ENCODE assay signal across 15 cellular contexts in the genomic region with DNA sequence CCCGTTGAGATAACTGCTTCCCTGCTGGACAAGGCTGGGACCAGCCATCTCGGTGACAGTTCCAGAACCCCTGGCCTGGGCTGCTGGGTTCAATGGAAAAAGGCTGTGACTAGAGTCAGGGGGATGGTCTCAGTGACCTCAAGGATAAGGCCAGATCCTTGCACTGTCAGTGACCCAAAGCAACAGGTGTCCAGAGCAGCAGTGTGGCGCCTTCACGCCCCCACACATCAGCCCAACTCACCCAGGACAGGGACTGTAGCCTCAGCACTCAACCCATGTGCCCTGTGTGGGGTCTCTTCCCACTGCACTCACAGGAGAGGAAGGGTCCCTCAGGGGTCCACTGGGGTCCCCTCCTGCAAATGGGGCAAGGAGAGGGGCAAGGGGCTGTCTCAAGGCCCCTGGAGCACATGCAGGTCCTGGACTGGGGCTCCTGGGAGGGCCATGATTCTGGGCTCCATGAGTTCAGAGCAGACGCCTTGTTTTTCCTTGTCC. TPM values are rescaled to one million over a fixed set of nuclear protein-coding genes. Genes with fewer than 3 reads are reported as not detected.
DNase-seq lines count a peak whose midpoint lies in the region; ATAC-seq and TF ChIP-seq lines count a peak whose summit lies in the region.
"Had no signal": no experiment of that assay in that cellular context is flagged by ENCODE, and none has a peak within 500 bp of the region (broad histone marks: within the 10 kb centered on the region; RNA-seq: fewer than 3 reads in every experiment).

No MANE protein-coding gene starts in this region.

- H3K4me1 ChIP-seq in body of pancreas: peaks cover 31% of the 10 kb centered on the region
- H3K4me1 ChIP-seq in lower lobe of right lung: peaks cover 25% of the 10 kb centered on the region

- H3K4me1 Mint-ChIP-seq in type B pancreatic cell (ENCODE audit: unreplicated experiment) (peaks cover 15% of the 10 kb centered on the region), osteocyte (ENCODE audit: unreplicated experiment) (peaks cover 8% of the 10 kb centered on the region)
- H3K4me1 Mint-ChIP-seq: activated naive CD8-positive, alpha-beta T cell treated with anti-CD3 and anti-CD28 coated beads, Interleukin-2, amount 50 U/mL, for 24 hours had no signal

- H3K27ac ChIP-seq in body of pancreas (peak overlapping the region; percentile 55 to 87 (median 71)), lower lobe of right lung (peak overlapping the region; percentile 67)
- H3K27ac ChIP-seq: foreskin keratinocyte had no signal

- H3K36me3 Mint-ChIP-seq in type B pancreatic cell (no peaks in the 10 kb centered on the region), osteocyte (ENCODE audit: unreplicated experiment) (no peaks in the 10 kb centered on the region)

- ATAC-seq in body of pancreas (no peak), lower lobe of right lung (no peak), HG03521 (IDR thresholded peaks at IDR 0.05; ENCODE audit: unreplicated experiment) (no peak)
- ATAC-seq: activated naive CD8-positive, alpha-beta T cell treated with anti-CD3 and anti-CD28 coated beads, Interleukin-2, amount 50 U/mL, for 24 hours; activated T-cell treated with anti-CD3 and anti-CD28 coated beads, Interleukin-2, amount 50 U/mL, for 4 hours had no signal

- H3K27me3 ChIP-seq in body of pancreas: no peaks in the 10 kb centered on the region
- no peaks in the 10 kb centered on the region for H3K27me3 ChIP-seq in lower lobe of right lung (ENCODE audit: low read depth)
- H3K27me3 ChIP-seq: foreskin keratinocyte had no signal

- H3K36me3 ChIP-seq in body of pancreas (replicated peaks in 1 of 2; ENCODE audit: insufficient read depth in 1 of 2, low read depth in 2 of 2) (no peaks in the 10 kb centered on the region), lower lobe of right lung (no peaks in the 10 kb centered on the region)

- H3K9me3 ChIP-seq in body of pancreas: no peaks in the 10 kb centered on the region
- no peaks in the 10 kb centered on the region for H3K9me3 ChIP-seq in lower lobe of right lung

- intact Hi-C loops in body of pancreas (cut with DNase I): no loop called here
- intact Hi-C loops in lower lobe of right lung (cut with DNase I): no loop called here

- 86 to 90% methylated on average over 2 to 5 of the region's 5 CpGs for WGBS in body of pancreas, 2 donors

- no peak for TF ChIP-seq POLR2A in body of pancreas (IDR thresholded peaks at IDR 0.05)

- H3K27ac Mint-ChIP-seq in type B pancreatic cell (peak overlapping the region; percentile 92), osteocyte (ENCODE audit: unreplicated experiment) (no peak overlapping the region)
- H3K27ac Mint-ChIP-seq: activated naive CD8-positive, alpha-beta T cell treated with anti-CD3 and anti-CD28 coated beads, Interleukin-2, amount 50 U/mL, for 24 hours had no signal

- no peak overlapping the region for H3K4me3 ChIP-seq in body of pancreas
- no peak overlapping the region for H3K4me3 ChIP-seq in lower lobe of right lung

- H3K27me3 Mint-ChIP-seq in type B pancreatic cell (no peaks in the 10 kb centered on the region), osteocyte (ENCODE audit: unreplicated experiment) (no peaks in the 10 kb centered on the region)
- H3K27me3 Mint-ChIP-seq: activated naive CD8-positive, alpha-beta T cell treated with anti-CD3 and anti-CD28 coated beads, Interleukin-2, amount 50 U/mL, for 24 hours had no signal

- TF ChIP-seq CTCF in body of pancreas (IDR thresholded peaks at IDR 0.05): no peak
- no peak for TF ChIP-seq CTCF in lower lobe of right lung (IDR thresholded peaks at IDR 0.05)
- no peak for TF ChIP-seq CTCF in type B pancreatic cell (conservative IDR thresholded peaks at IDR 0.05)
- no peak for TF ChIP-seq CTCF in osteocyte (IDR thresholded peaks at IDR 0.05)

- no peak overlapping the region for H3K4me3 Mint-ChIP-seq in type B pancreatic cell
- H3K4me3 Mint-ChIP-seq in osteocyte (ENCODE audit: unreplicated experiment): no peak overlapping the region
- H3K4me3 Mint-ChIP-seq: activated naive CD8-positive, alpha-beta T cell treated with anti-CD3 and anti-CD28 coated beads, Interleukin-2, amount 50 U/mL, for 24 hours; activated T-cell treated with anti-CD3 and anti-CD28 coated beads, Interleukin-2, amount 50 U/mL, for 4 hours had no signal

- DNase-seq in body of pancreas (no peak), lower lobe of right lung (no peak), type B pancreatic cell (ENCODE audit: extremely low spot score, unreplicated experiment) (no peak), osteocyte (ENCODE audit: extremely low spot score, unreplicated experiment) (no peak)
- DNase-seq: activated naive CD8-positive, alpha-beta T cell treated with anti-CD3 and anti-CD28 coated beads, Interleukin-2, amount 50 U/mL, for 24 hours; activated T-cell treated with anti-CD3 and anti-CD28 coated beads, Interleukin-2, amount 50 U/mL, for 4 hours; C1 segment of cervical spinal cord; central memory CD4-positive, alpha-beta T cell; DMS53; NCI-H1694 treated with DMSO at 0.1 percent for 48 hours; NCI-H446 treated with DMSO at 0.1 percent for 48 hours; stimulated activated naive CD4-positive, alpha-beta T cell treated with Interleukin-2 at 50 U/mL for 16 hours had no signal

- H3K9me3 Mint-ChIP-seq in type B pancreatic cell (no peaks in the 10 kb centered on the region), osteocyte (ENCODE audit: unreplicated experiment) (no peaks in the 10 kb centered on the region)
- H3K9me3 Mint-ChIP-seq: activated naive CD8-positive, alpha-beta T cell treated with anti-CD3 and anti-CD28 coated beads, Interleukin-2, amount 50 U/mL, for 24 hours; activated T-cell treated with anti-CD3 and anti-CD28 coated beads, Interleukin-2, amount 50 U/mL, for 4 hours had no signal

RNA-seq across cellular contexts. Expression of gene LCN2, which starts 0.7 kb away (rescaled TPM):
- total RNA-seq in body of pancreas (10 to 100 TPM in 1 of 2 donors, 1 to 10 TPM in 1; 4.9 to 24.6 TPM), lower lobe of right lung (83.4 TPM), type B pancreatic cell (ENCODE audit: low replicate concordance) (10.7 and 12.4 TPM in 2 replicates), osteocyte (not detected in 2 replicates)
- total RNA-seq: activated T-cell treated with anti-CD3 and anti-CD28 coated beads, Interleukin-2, amount 50 U/mL, for 4 hours; M059J had no signal

RNA-seq across cellular contexts. Expression of gene BBLN, which starts 11.5 kb away (rescaled TPM):
- total RNA-seq in body of pancreas: 100 to 1,000 TPM; 113 to 129 TPM
- total RNA-seq in lower lobe of right lung: 47.9 TPM
- 108 and 150 TPM in 2 replicates for total RNA-seq in type B pancreatic cell (ENCODE audit: low replicate concordance)
- total RNA-seq in osteocyte: 93.3 and 93.9 TPM in 2 replicates

RNA-seq across cellular contexts. Expression of gene PTGES2, which starts 21.0 kb away (rescaled TPM):
- total RNA-seq in body of pancreas (100 to 1,000 TPM in 1 of 2 donors, 10 to 100 TPM in 1; 55.8 to 145 TPM), lower lobe of right lung (30.6 TPM), type B pancreatic cell (ENCODE audit: low replicate concordance) (67.2 and 85.0 TPM in 2 replicates), osteocyte (79.2 and 80.3 TPM in 2 replicates)

RNA-seq across cellular contexts. Expression of gene CIZ1, which starts 42.8 kb away (rescaled TPM):
- total RNA-seq in body of pancreas (10 to 100 TPM; 58.4 to 61.6 TPM), lower lobe of right lung (98.5 TPM), type B pancreatic cell (ENCODE audit: low replicate concordance) (141 and 186 TPM in 2 replicates), osteocyte (147 and 170 TPM in 2 replicates)

RNA-seq across cellular contexts. Expression of gene DNM1, which starts 54.6 kb away (rescaled TPM):
- total RNA-seq in body of pancreas (10 to 100 TPM; 13.0 to 29.0 TPM), lower lobe of right lung (8.8 TPM), type B pancreatic cell (ENCODE audit: low replicate concordance) (16.3 and 112 TPM in 2 replicates), osteocyte (40.2 and 45.4 TPM in 2 replicates)
